ENCODE assay signal across 27 cellular contexts in genomic region chr11:81004576-81004975, GRCh38.
"Had no signal": no experiment of that assay in that cellular context is flagged by ENCODE, and none has a peak within 500 bp of the region (broad histone marks: within the 10 kb centered on the region; RNA-seq: fewer than 3 reads in every experiment).

No MANE protein-coding gene starts in this region.

- H3K9me3 Mint-ChIP-seq: activated CD4-positive, alpha-beta T cell treated with anti-CD3 and anti-CD28 coated beads, Interleukin-2, amount 10 ng/mL, durations not matched to agents 7 days and 5 days; activated naive CD4-positive, alpha-beta T cell treated with anti-CD3 and anti-CD28 coated beads, Interleukin-2, amount 50 U/mL, for 24 hours; activated T-helper 1 cell treated with anti-CD3 and anti-CD28 coated beads, Interleukin-12 subunit alpha, Interleukin-12 subunit beta, Interleukin-2, Interleukin-4 antibody, amounts not matched to agents 30 ng/mL and 10 ng/mL and 1 ng/mL, durations not matched to agents 14 hours and 24 hours and 36 hours; naive B cell; neural crest cell; T-helper 2 cell treated with Interferon-gamma antibody and Interleukin-4, amounts not matched to agents 5 μg/mL and 100 μg/mL, for 36 hours had no signal

- H3K27ac ChIP-seq: adrenal gland, ascending aorta, brain microvascular endothelial cell, gastrocnemius medialis, heart left ventricle, sigmoid colon, spleen, upper lobe of left lung, VCaP had no signal

- H3K36me3 Mint-ChIP-seq: activated naive CD4-positive, alpha-beta T cell treated with anti-CD3 and anti-CD28 coated beads, Interleukin-2, amount 50 U/mL, for 24 hours; naive B cell; T-cell had no signal

- H3K27me3 ChIP-seq: adrenal gland, ascending aorta, brain microvascular endothelial cell, gastrocnemius medialis, heart left ventricle, sigmoid colon, spleen, upper lobe of left lung had no signal

- H3K4me1 ChIP-seq: adrenal gland, ascending aorta, gastrocnemius medialis, heart left ventricle, sigmoid colon, spleen, upper lobe of left lung had no signal

- H3K4me3 ChIP-seq: adrenal gland, ascending aorta, gastrocnemius medialis, heart left ventricle, sigmoid colon, spleen, upper lobe of left lung had no signal

- H3K4me3 Mint-ChIP-seq: activated CD4-positive, alpha-beta T cell treated with anti-CD3 and anti-CD28 coated beads, Interleukin-2, amount 10 ng/mL, durations not matched to agents 7 days and 5 days; activated CD8-positive, alpha-beta T cell treated with anti-CD3 and anti-CD28 coated beads, Interleukin-2, amount 10 ng/mL, durations not matched to agents 7 days and 5 days; activated naive CD4-positive, alpha-beta T cell treated with anti-CD3 and anti-CD28 coated beads, Interleukin-2, amount 50 U/mL, for 24 hours; activated T-helper 1 cell treated with anti-CD3 and anti-CD28 coated beads, Interleukin-12 subunit alpha, Interleukin-12 subunit beta, Interleukin-2, Interleukin-4 antibody, amounts not matched to agents 30 ng/mL and 10 ng/mL and 1 ng/mL, durations not matched to agents 14 hours and 24 hours and 36 hours; naive B cell; neural crest cell; T-cell; T-helper 2 cell treated with Interferon-gamma antibody and Interleukin-4, amounts not matched to agents 5 μg/mL and 100 μg/mL, for 36 hours had no signal

- DNase-seq: activated CD4-positive, alpha-beta T cell treated with anti-CD3 and anti-CD28 coated beads, Interleukin-2, amount 10 ng/mL, durations not matched to agents 7 days and 5 days; activated CD8-positive, alpha-beta T cell treated with anti-CD3 and anti-CD28 coated beads, Interleukin-2, amount 10 ng/mL, durations not matched to agents 7 days and 5 days; activated gamma-delta T cell; adrenal gland; brain microvascular endothelial cell; central memory CD4-positive, alpha-beta T cell; effector memory CD4-positive, alpha-beta T cell; gastrocnemius medialis; heart left ventricle; left cardiac atrium; mesendoderm; naive B cell; retina; sigmoid colon; spleen; stimulated activated CD4-positive, alpha-beta T cell treated with anti-CD3 and anti-CD28 coated beads, Interleukin-4, amount 100 ng/mL, for 24 hours; stimulated activated naive CD4-positive, alpha-beta T cell treated with Interleukin-2 at 50 U/mL for 16 hours; T-cell; upper lobe of left lung had no signal

- H3K27me3 Mint-ChIP-seq: activated CD4-positive, alpha-beta T cell treated with anti-CD3 and anti-CD28 coated beads, Interleukin-2, amount 10 ng/mL, durations not matched to agents 7 days and 5 days; activated naive CD4-positive, alpha-beta T cell treated with anti-CD3 and anti-CD28 coated beads, Interleukin-2, amount 50 U/mL, for 24 hours; naive B cell; progenitor cell of endocrine pancreas; T-cell had no signal

- H3K36me3 ChIP-seq: adrenal gland, ascending aorta, brain microvascular endothelial cell, gastrocnemius medialis, heart left ventricle, sigmoid colon, spleen, upper lobe of left lung had no signal

- H3K9me3 ChIP-seq: adrenal gland, ascending aorta, gastrocnemius medialis, heart left ventricle, sigmoid colon, spleen, upper lobe of left lung had no signal

- H3K27ac Mint-ChIP-seq: activated CD4-positive, alpha-beta T cell treated with anti-CD3 and anti-CD28 coated beads, Interleukin-2, amount 10 ng/mL, durations not matched to agents 7 days and 5 days; activated CD8-positive, alpha-beta T cell treated with anti-CD3 and anti-CD28 coated beads, Interleukin-2, amount 10 ng/mL, durations not matched to agents 7 days and 5 days; activated naive CD4-positive, alpha-beta T cell treated with anti-CD3 and anti-CD28 coated beads, Interleukin-2, amount 50 U/mL, for 24 hours; activated T-helper 1 cell treated with anti-CD3 and anti-CD28 coated beads, Interleukin-12 subunit alpha, Interleukin-12 subunit beta, Interleukin-2, Interleukin-4 antibody, amounts not matched to agents 30 ng/mL and 10 ng/mL and 1 ng/mL, durations not matched to agents 14 hours and 24 hours and 36 hours; naive B cell; progenitor cell of endocrine pancreas; T-cell; T-helper 2 cell treated with Interferon-gamma antibody and Interleukin-4, amounts not matched to agents 5 μg/mL and 100 μg/mL, for 36 hours had no signal

- ATAC-seq: activated CD4-positive, CD25-positive, alpha-beta regulatory T cell treated with anti-CD3 and anti-CD28 coated beads, Interleukin-2, amount 50 U/mL, for 24 hours; activated CD8-positive, alpha-beta T cell treated with anti-CD3 and anti-CD28 coated beads, Interleukin-2, amount 10 ng/mL, durations not matched to agents 7 days and 5 days; gastrocnemius medialis; heart left ventricle; left cardiac atrium; T-cell had no signal

- H3K4me1 Mint-ChIP-seq: activated CD4-positive, alpha-beta T cell treated with anti-CD3 and anti-CD28 coated beads, Interleukin-2, amount 10 ng/mL, durations not matched to agents 7 days and 5 days; activated naive CD4-positive, alpha-beta T cell treated with anti-CD3 and anti-CD28 coated beads, Interleukin-2, amount 50 U/mL, for 24 hours; naive B cell; neural crest cell; T-cell had no signal
